In genomic region chr11:125123947-125124633, GRCh38 we compare ENCODE assay signal across 1 cellular context.
TF ChIP-seq lines count a peak whose summit lies in the region.

No MANE protein-coding gene starts in this region.

TF ChIP-seq in HepG2, 621 proteins besides CTCF, POLR2A, EP300 and RAD21 (continued from another document and continues in another):
- TF ChIP-seq NFAT5 (CRISPR knock-in tag; IDR thresholded peaks at IDR 0.05) (no peak), MBNL3 (CRISPR knock-in tag; conservative IDR thresholded peaks at IDR 0.05) (no peak), ZNF670 (CRISPR knock-in tag; IDR thresholded peaks at IDR 0.05; ENCODE audit: borderline replicate concordance) (no peak), NR2F6 (IDR thresholded peaks at IDR 0.05) (no peak), NR2F6 (CRISPR knock-in tag; IDR thresholded peaks at IDR 0.05) (no peak), STAT5B (CRISPR knock-in tag; IDR thresholded peaks at IDR 0.05) (no peak), JUNB (CRISPR knock-in tag; IDR thresholded peaks at IDR 0.05; ENCODE audit: borderline replicate concordance) (no peak), NFE2L1 (CRISPR knock-in tag; IDR thresholded peaks at IDR 0.05; ENCODE audit: borderline replicate concordance) (no peak), ELF1 (CRISPR knock-in tag; IDR thresholded peaks at IDR 0.05) (no peak), AHDC1 (CRISPR knock-in tag; IDR thresholded peaks at IDR 0.05; ENCODE audit: borderline replicate concordance) (no peak), BRCA1 (CRISPR knock-in tag; IDR thresholded peaks at IDR 0.05) (no peak), BATF2 (CRISPR knock-in tag; IDR thresholded peaks at IDR 0.05) (no peak), MAFF (IDR thresholded peaks at IDR 0.05; ENCODE audit: low read depth, low read length) (no peak), ZNF563 (CRISPR knock-in tag; IDR thresholded peaks at IDR 0.05) (no peak), KAT2B (IDR thresholded peaks at IDR 0.05; ENCODE audit: borderline replicate concordance, low read depth, low read length) (no peak), THAP11 (CRISPR knock-in tag; IDR thresholded peaks at IDR 0.05) (peak; percentile 64), HOXD1 (CRISPR knock-in tag; IDR thresholded peaks at IDR 0.05) (no peak), KDM5B (CRISPR knock-in tag; IDR thresholded peaks at IDR 0.05; ENCODE audit: borderline replicate concordance) (no peak), ZNF354B (CRISPR knock-in tag; IDR thresholded peaks at IDR 0.05) (no peak), ZNF138 (CRISPR knock-in tag; IDR thresholded peaks at IDR 0.05; ENCODE audit: low read depth) (no peak), POLR2G (IDR thresholded peaks at IDR 0.05; ENCODE audit: low read depth, low read length) (0 out of 2 replicates have a peak, but pooled peaks have one; percentile 37), GABPB1 (CRISPR knock-in tag; IDR thresholded peaks at IDR 0.05) (peak; percentile 87), FOXM1 (CRISPR knock-in tag; IDR thresholded peaks at IDR 0.05) (no peak), TGIF2 (CRISPR knock-in tag; IDR thresholded peaks at IDR 0.05) (no peak), ZNF3 (CRISPR knock-in tag; IDR thresholded peaks at IDR 0.05) (no peak), ZNF432 (CRISPR knock-in tag; IDR thresholded peaks at IDR 0.05; ENCODE audit: borderline replicate concordance) (no peak), ZNF570 (CRISPR knock-in tag; IDR thresholded peaks at IDR 0.05; ENCODE audit: borderline replicate concordance) (no peak), ZFAT (CRISPR knock-in tag; conservative IDR thresholded peaks at IDR 0.05) (no peak), KLF11 (CRISPR knock-in tag; IDR thresholded peaks at IDR 0.05) (no peak), PLRG1 (conservative IDR thresholded peaks at IDR 0.05) (no peak), FOXA1 (IDR thresholded peaks at IDR 0.05) (no peak), FOXA1 (CRISPR knock-in tag; IDR thresholded peaks at IDR 0.05) (no peak), AFF4 (CRISPR knock-in tag; IDR thresholded peaks at IDR 0.05) (no peak), ZNF883 (CRISPR knock-in tag; IDR thresholded peaks at IDR 0.05; ENCODE audit: not compliant biosample characterization) (no peak), ZNF317 (CRISPR knock-in tag; IDR thresholded peaks at IDR 0.05) (no peak), HNRNPL (IDR thresholded peaks at IDR 0.05; ENCODE audit: low read depth, low read length) (no peak), ZNF441 (CRISPR knock-in tag; IDR thresholded peaks at IDR 0.05; ENCODE audit: borderline replicate concordance) (no peak)
- TF ChIP-seq, protein P1, sequence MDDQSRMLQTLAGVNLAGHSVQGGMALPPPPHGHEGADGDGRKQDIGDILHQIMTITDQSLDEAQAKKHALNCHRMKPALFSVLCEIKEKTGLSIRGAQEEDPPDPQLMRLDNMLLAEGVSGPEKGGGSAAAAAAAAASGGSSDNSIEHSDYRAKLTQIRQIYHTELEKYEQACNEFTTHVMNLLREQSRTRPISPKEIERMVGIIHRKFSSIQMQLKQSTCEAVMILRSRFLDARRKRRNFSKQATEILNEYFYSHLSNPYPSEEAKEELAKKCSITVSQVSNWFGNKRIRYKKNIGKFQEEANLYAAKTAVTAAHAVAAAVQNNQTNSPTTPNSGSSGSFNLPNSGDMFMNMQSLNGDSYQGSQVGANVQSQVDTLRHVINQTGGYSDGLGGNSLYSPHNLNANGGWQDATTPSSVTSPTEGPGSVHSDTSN (CRISPR knock-in tag; IDR thresholded peaks at IDR 0.05; ENCODE audit: borderline replicate concordance) = no peak
- TF ChIP-seq, protein P2, sequence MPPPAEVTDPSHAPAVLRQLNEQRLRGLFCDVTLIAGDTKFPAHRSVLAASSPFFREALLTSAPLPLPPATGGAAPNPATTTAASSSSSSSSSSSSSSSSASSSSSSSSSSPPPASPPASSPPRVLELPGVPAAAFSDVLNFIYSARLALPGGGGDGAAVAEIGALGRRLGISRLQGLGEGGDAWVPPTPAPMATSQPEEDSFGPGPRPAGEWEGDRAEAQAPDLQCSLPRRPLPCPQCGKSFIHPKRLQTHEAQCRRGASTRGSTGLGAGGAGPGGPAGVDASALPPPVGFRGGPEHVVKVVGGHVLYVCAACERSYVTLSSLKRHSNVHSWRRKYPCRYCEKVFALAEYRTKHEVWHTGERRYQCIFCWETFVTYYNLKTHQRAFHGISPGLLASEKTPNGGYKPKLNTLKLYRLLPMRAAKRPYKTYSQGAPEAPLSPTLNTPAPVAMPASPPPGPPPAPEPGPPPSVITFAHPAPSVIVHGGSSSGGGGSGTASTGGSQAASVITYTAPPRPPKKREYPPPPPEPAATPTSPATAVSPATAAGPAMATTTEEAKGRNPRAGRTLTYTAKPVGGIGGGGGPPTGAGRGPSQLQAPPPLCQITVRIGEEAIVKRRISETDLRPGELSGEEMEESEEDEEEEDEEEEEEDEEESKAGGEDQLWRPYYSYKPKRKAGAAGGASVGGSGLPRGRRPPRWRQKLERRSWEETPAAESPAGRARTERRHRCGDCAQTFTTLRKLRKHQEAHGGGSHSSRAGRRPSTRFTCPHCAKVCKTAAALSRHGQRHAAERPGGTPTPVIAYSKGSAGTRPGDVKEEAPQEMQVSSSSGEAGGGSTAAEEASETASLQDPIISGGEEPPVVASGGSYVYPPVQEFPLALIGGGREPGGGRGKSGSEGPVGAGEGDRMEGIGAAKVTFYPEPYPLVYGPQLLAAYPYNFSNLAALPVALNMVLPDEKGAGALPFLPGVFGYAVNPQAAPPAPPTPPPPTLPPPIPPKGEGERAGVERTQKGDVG (CRISPR knock-in tag; IDR thresholded peaks at IDR 0.05; ENCODE audit: borderline replicate concordance) = no peak
- TF ChIP-seq, protein P3, sequence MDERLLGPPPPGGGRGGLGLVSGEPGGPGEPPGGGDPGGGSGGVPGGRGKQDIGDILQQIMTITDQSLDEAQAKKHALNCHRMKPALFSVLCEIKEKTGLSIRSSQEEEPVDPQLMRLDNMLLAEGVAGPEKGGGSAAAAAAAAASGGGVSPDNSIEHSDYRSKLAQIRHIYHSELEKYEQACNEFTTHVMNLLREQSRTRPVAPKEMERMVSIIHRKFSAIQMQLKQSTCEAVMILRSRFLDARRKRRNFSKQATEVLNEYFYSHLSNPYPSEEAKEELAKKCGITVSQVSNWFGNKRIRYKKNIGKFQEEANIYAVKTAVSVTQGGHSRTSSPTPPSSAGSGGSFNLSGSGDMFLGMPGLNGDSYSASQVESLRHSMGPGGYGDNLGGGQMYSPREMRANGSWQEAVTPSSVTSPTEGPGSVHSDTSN (CRISPR knock-in tag; IDR thresholded peaks at IDR 0.05) = peak; percentile 88
- TF ChIP-seq, protein P4, sequence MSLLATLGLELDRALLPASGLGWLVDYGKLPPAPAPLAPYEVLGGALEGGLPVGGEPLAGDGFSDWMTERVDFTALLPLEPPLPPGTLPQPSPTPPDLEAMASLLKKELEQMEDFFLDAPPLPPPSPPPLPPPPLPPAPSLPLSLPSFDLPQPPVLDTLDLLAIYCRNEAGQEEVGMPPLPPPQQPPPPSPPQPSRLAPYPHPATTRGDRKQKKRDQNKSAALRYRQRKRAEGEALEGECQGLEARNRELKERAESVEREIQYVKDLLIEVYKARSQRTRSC (CRISPR knock-in tag; IDR thresholded peaks at IDR 0.05; ENCODE audit: low read depth) = no peak
